15 cellular contexts compared by ENCODE assay signal in the genomic region with DNA sequence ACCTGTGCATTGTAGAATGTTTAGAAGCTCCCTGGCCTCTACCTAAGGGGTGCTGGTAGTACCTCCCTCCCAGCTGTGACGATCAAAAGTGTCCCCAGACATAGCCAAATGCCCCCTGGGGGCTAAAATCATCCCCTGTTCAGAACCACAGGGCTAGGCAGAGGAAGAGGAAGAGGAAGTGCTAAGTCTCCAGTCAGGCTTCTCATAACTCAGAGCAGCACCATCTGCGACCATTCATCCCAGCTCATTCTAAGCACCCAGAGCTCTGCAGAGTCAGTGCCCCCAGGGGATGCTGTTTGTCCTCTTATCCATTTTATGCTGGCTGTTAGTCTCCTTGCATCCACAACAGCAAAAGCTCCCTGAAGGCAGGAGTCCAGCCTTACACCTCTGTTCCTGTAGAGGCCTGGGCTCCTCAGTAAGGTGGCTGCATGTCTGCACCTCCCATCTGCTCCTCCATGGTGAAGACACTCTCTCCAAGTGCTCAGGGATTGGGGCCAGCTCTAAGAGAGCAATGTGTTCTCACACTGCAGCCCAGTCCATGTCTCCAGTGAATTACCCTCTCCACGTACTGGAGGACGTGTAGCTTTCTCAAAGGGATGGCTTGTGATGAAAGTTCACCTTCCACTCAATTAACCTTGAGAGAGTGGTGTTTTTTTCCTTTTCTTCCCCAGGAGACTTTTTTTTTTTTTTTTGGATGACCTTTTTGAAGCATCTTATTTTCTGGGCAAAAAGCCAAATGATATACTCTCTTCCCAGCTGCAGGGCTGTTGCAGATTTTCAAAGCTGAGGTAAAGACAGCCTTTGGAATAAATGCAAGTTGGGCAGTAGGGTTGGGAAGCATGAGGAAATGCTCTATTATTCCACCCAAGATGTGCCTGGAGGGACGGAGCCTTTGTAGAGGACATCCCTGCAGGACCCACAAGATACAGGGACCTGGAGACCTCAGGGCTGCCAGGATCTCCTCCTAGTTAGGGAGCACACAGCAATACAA.
DNase-seq lines count a peak whose midpoint lies in the region; ATAC-seq lines count a peak whose summit lies in the region.
"Had no signal": no experiment of that assay in that cellular context is flagged by ENCODE, and none has a peak within 500 bp of the region (broad histone marks: within the 10 kb centered on the region; RNA-seq: fewer than 3 reads in every experiment).

No MANE protein-coding gene starts in this region.

- H3K27me3 ChIP-seq in CD8-positive, alpha-beta memory T cell (ENCODE audit: insufficient read depth, low read length, poor library complexity, severe bottlenecking): no peaks in the 10 kb centered on the region
- H3K27me3 ChIP-seq: stomach had no signal

- CTCF ChIA-PET in CD8-positive, alpha-beta memory T cell (lab: Charles Lee): no interaction called here

- no peak overlapping the region for H3K27ac ChIP-seq in CD8-positive, alpha-beta memory T cell (ENCODE audit: low read depth, low read length)
- H3K27ac ChIP-seq: stomach had no signal

- POLR2A ChIA-PET in CD8-positive, alpha-beta memory T cell (lab: Charles Lee): no interaction called here

- ATAC-seq in GM21360 (IDR thresholded peaks at IDR 0.05; ENCODE audit: unreplicated experiment): peak; percentile 91
- ATAC-seq in naive B cell (ENCODE audit: low read depth in 2 of 2): peak; percentile 94 to 95
- no peak for ATAC-seq in GM19395 (IDR thresholded peaks at IDR 0.05; ENCODE audit: unreplicated experiment)
- no peak for ATAC-seq in GM18511 (IDR thresholded peaks at IDR 0.05; ENCODE audit: unreplicated experiment)
- ATAC-seq: activated CD8-positive, alpha-beta T cell treated with anti-CD3 and anti-CD28 coated beads, Interleukin-2, amount 10 ng/mL, durations not matched to agents 7 days and 5 days; left lobe of liver had no signal

- DNase-seq in NCI-H1092 treated with DMSO at 0.1 percent for 48 hours (lab: John Stamatoyannopoulos, UW) (peak; percentile 91), SKM-1 (lab: John Stamatoyannopoulos, UW; ENCODE audit: unreplicated experiment) (peak; percentile 11), naive B cell (peak; percentile 51)
- DNase-seq in CD8-positive, alpha-beta memory T cell: no peak
- no peak for DNase-seq in activated CD4-positive, CD25-positive, alpha-beta regulatory T cell (lab: John Stamatoyannopoulos, UW)
- DNase-seq: activated CD8-positive, alpha-beta T cell treated with anti-CD3 and anti-CD28 coated beads, Interleukin-2, amount 10 ng/mL, durations not matched to agents 7 days and 5 days; activated naive CD8-positive, alpha-beta T cell treated with anti-CD3 and anti-CD28 coated beads, Interleukin-2, amount 10 ng/mL, durations not matched to agents 7 days and 5 days; posterior cingulate gyrus; stimulated activated CD4-positive, alpha-beta T cell treated with anti-CD3 and anti-CD28 coated beads, Interleukin-4, amount 100 ng/mL, for 1 hour; stomach had no signal

- H3K4me1 ChIP-seq in CD8-positive, alpha-beta memory T cell (ENCODE audit: insufficient read depth, low read length): no peaks in the 10 kb centered on the region
- H3K4me1 ChIP-seq: stomach had no signal

- no peaks in the 10 kb centered on the region for H3K9me3 ChIP-seq in CD8-positive, alpha-beta memory T cell (ENCODE audit: low read length)
- H3K9me3 ChIP-seq: stomach had no signal

- peaks cover 0 to 11% of the 10 kb centered on the region in 2 donors for H3K36me3 Mint-ChIP-seq in naive B cell
- no peaks in the 10 kb centered on the region for H3K36me3 Mint-ChIP-seq in CD8-positive, alpha-beta memory T cell
- H3K36me3 Mint-ChIP-seq: activated naive CD8-positive, alpha-beta T cell treated with anti-CD3 and anti-CD28 coated beads, Interleukin-2, amount 10 ng/mL, durations not matched to agents 7 days and 5 days had no signal

- H3K9me3 Mint-ChIP-seq in naive B cell: peaks cover 0 to 4% (median 0%) of the 10 kb centered on the region in 7 donors
- peaks cover 0 to 6% (median 0%) of the 10 kb centered on the region in 5 donors for H3K9me3 Mint-ChIP-seq in CD8-positive, alpha-beta memory T cell
- H3K9me3 Mint-ChIP-seq: dendritic cell treated with granulocyte-macrophage colony-stimulating factor and Interleukin-4, amounts not matched to agents 40 ng/mL and 50 ng/mL, for 4 days had no signal

- no peaks in the 10 kb centered on the region for H3K36me3 ChIP-seq in CD8-positive, alpha-beta memory T cell (ENCODE audit: insufficient read depth, low read length)
- H3K36me3 ChIP-seq: stomach had no signal

- peaks cover 11 to 28% (median 28%) of the 10 kb centered on the region in 3 donors for H3K4me1 Mint-ChIP-seq in naive B cell
- no peaks in the 10 kb centered on the region for H3K4me1 Mint-ChIP-seq in CD8-positive, alpha-beta memory T cell
- H3K4me1 Mint-ChIP-seq: activated naive CD8-positive, alpha-beta T cell treated with anti-CD3 and anti-CD28 coated beads, Interleukin-2, amount 10 ng/mL, durations not matched to agents 7 days and 5 days had no signal

- peak overlapping the region in 3 of 6 donors; percentile 13 to 83 (median 36) for H3K27ac Mint-ChIP-seq in naive B cell
- H3K27ac Mint-ChIP-seq in CD8-positive, alpha-beta memory T cell: peak overlapping the region in 1 of 8 donors; percentile 5
- H3K27ac Mint-ChIP-seq: activated CD8-positive, alpha-beta T cell treated with anti-CD3 and anti-CD28 coated beads, Interleukin-2, amount 10 ng/mL, durations not matched to agents 7 days and 5 days; activated naive CD8-positive, alpha-beta T cell treated with anti-CD3 and anti-CD28 coated beads, Interleukin-2, amount 10 ng/mL, durations not matched to agents 7 days and 5 days; dendritic cell treated with granulocyte-macrophage colony-stimulating factor and Interleukin-4, amounts not matched to agents 40 ng/mL and 50 ng/mL, for 4 days had no signal

- peak overlapping the region in 4 of 8 donors; percentile 6 to 67 (median 31) for H3K4me3 Mint-ChIP-seq in naive B cell
- H3K4me3 Mint-ChIP-seq in CD8-positive, alpha-beta memory T cell: no peak overlapping the region
- H3K4me3 Mint-ChIP-seq: activated CD8-positive, alpha-beta T cell treated with anti-CD3 and anti-CD28 coated beads, Interleukin-2, amount 10 ng/mL, durations not matched to agents 7 days and 5 days; activated naive CD8-positive, alpha-beta T cell treated with anti-CD3 and anti-CD28 coated beads, Interleukin-2, amount 10 ng/mL, durations not matched to agents 7 days and 5 days; dendritic cell treated with granulocyte-macrophage colony-stimulating factor and Interleukin-4, amounts not matched to agents 40 ng/mL and 50 ng/mL, for 4 days had no signal

- peaks cover 22 to 36% (median 32%) of the 10 kb centered on the region in 3 donors for H3K27me3 Mint-ChIP-seq in naive B cell
- peaks cover 4 to 8% of the 10 kb centered on the region in 2 donors for H3K27me3 Mint-ChIP-seq in CD8-positive, alpha-beta memory T cell
- H3K27me3 Mint-ChIP-seq: dendritic cell treated with granulocyte-macrophage colony-stimulating factor and Interleukin-4, amounts not matched to agents 40 ng/mL and 50 ng/mL, for 4 days had no signal

- no peak overlapping the region for H3K4me3 ChIP-seq in CD8-positive, alpha-beta memory T cell (ENCODE audit: low read length)
- H3K4me3 ChIP-seq: stomach had no signal

Comparison
In these comparisons a context has a peak if more than half of its experiments do, and no peak if none do; other contexts are left out.
1. ATAC-seq: peak in GM21360 (single experiment) and naive B cell (2 of 2); none in GM19395 (single experiment) and GM18511 (single experiment).
2. DNase-seq: peak in NCI-H1092 treated with DMSO at 0.1 percent for 48 hours (single experiment), SKM-1 (single experiment) and naive B cell (single experiment); none in CD8-positive, alpha-beta memory T cell (0 of 5) and activated CD4-positive, CD25-positive, alpha-beta regulatory T cell (0 of 4).